ENCODE assay signal across 20 cellular contexts in genomic region chr12:121087467-121088207, GRCh38. TPM values are rescaled to one million over a fixed set of nuclear protein-coding genes. Genes with fewer than 3 reads are reported as not detected.
DNase-seq lines count a peak whose midpoint lies in the region; TF ChIP-seq lines count a peak whose summit lies in the region.
"Had no signal": no experiment of that assay in that cellular context is flagged by ENCODE, and none has a peak within 500 bp of the region (broad histone marks: within the 10 kb centered on the region; RNA-seq: fewer than 3 reads in every experiment).

No MANE protein-coding gene starts in this region.

- H3K4me2 ChIP-seq in mammary epithelial cell (ENCODE audit: insufficient read depth, low read depth, low read length): no peak overlapping the region
- H3K4me2 ChIP-seq: PC-9 had no signal

- DNase-seq in AG08396 (ENCODE audit: low spot score) (peak; percentile 37), Daoy (ENCODE audit: low read depth) (peak; percentile 15), fibroblast of the aortic adventitia (ENCODE audit: low read depth) (peak; percentile 2), LoVo (ENCODE audit: low spot score) (no peak), RPMI8226 (no peak), mammary epithelial cell (no peak), nucleus accumbens (lab: John Stamatoyannopoulos, UW) (no peak)
- DNase-seq: activated CD4-positive, alpha-beta memory T cell treated with anti-CD3 and anti-CD28 coated beads, Interleukin-2, amount 10 ng/mL, durations not matched to agents 7 days and 5 days; anterior cingulate cortex; H9; left cardiac atrium; MV-4-11; NCI-H2029; NCI-H510A treated with DMSO at 0.1 percent for 48 hours; ovary; PC-9; sigmoid colon had no signal

- dilution Hi-C loops in mammary epithelial cell (cut with HindIII; ENCODE audit: low sequenced_read_pairs): no loop called here

- intact Hi-C loops in mammary epithelial cell (cut with micrococcal nuclease): no loop called here

- H3K36me3 ChIP-seq in KOPT-K1 (ENCODE audit: insufficient read depth, low read length) (no peaks in the 10 kb centered on the region), mammary epithelial cell (ENCODE audit: insufficient read depth, low read length) (no peaks in the 10 kb centered on the region)
- H3K36me3 ChIP-seq: ovary, sigmoid colon, suprapubic skin had no signal

- H3K9ac ChIP-seq in mammary epithelial cell (ENCODE audit: insufficient read depth, low read length): no peak overlapping the region

- in situ Hi-C loops in mammary epithelial cell (cut with MboI; ENCODE audit: low sequenced_read_pairs in 2 of 2): no loop called here

- no peaks in the 10 kb centered on the region for H3K9me3 ChIP-seq in KOPT-K1 (ENCODE audit: insufficient read depth, low read length, poor library complexity, severe bottlenecking)
- no peaks in the 10 kb centered on the region for H3K9me3 ChIP-seq in mammary epithelial cell (replicated peaks; ENCODE audit: insufficient read depth, low read length)
- H3K9me3 ChIP-seq: ovary, sigmoid colon, suprapubic skin had no signal

- WGBS in mammary epithelial cell (ENCODE audit: low coverage, missing lambda C conversion rate): 67% methylated on average over 11 of the region's 11 CpGs

- H3K27ac ChIP-seq in KOPT-K1 (ENCODE audit: low read depth, low read length, poor library complexity, severe bottlenecking) (peak overlapping the region; percentile 33), mammary epithelial cell (ENCODE audit: insufficient read depth, low read depth, low read length) (no peak overlapping the region)
- H3K27ac ChIP-seq: C4-2B, ovary, PC-9, sigmoid colon, suprapubic skin had no signal

- H4K20me1 ChIP-seq in mammary epithelial cell (ENCODE audit: insufficient read depth, low read length): no peaks in the 10 kb centered on the region

- no TSS peak for BruUV-seq in mammary epithelial cell (replicated peaks; lab: Mats Ljungman, UMichigan)

- H3K79me2 ChIP-seq in mammary epithelial cell (ENCODE audit: insufficient read depth, low read length): no peaks in the 10 kb centered on the region

- no peak overlapping the region for H2AFZ ChIP-seq in mammary epithelial cell (ENCODE audit: low read depth, low read length)
- H2AFZ ChIP-seq: PC-9 had no signal

- CTCF ChIA-PET in mammary epithelial cell (lab: Charles Lee; ENCODE audit: low non-redundant PET): no interaction called here

- H3K4me3 ChIP-seq in fibroblast of the aortic adventitia (ENCODE audit: low read depth, low read length): no peak overlapping the region
- no peak overlapping the region for H3K4me3 ChIP-seq in mammary epithelial cell (replicated peaks in 1 of 3; ENCODE audit: insufficient read depth in 1 of 3, low read depth in 2 of 3, low read length in 3 of 3)
- H3K4me3 ChIP-seq: ovary, PC-9, sigmoid colon, suprapubic skin had no signal

- no peaks in the 10 kb centered on the region for H3K27me3 ChIP-seq in mammary epithelial cell (ENCODE audit: insufficient read depth, low read length)
- H3K27me3 ChIP-seq: ovary, suprapubic skin had no signal

- H3K4me1 ChIP-seq in mammary epithelial cell (ENCODE audit: insufficient read depth, low read length): no peaks in the 10 kb centered on the region
- H3K4me1 ChIP-seq: sigmoid colon, suprapubic skin had no signal

- no peak for TF ChIP-seq CTCF in fibroblast of the aortic adventitia (IDR thresholded peaks at IDR 0.05; ENCODE audit: insufficient read depth, low read length)
- TF ChIP-seq CTCF in mammary epithelial cell (conservative IDR thresholded peaks at IDR 0.05 in 1 of 2, IDR thresholded peaks at IDR 0.05 in 1 of 2; ENCODE audit: extremely low read depth in 1 of 2, insufficient read depth in 1 of 2, low read depth in 1 of 2, low read length in 2 of 2): no peak

RNA-seq across cellular contexts. Expression of gene P2RX7, which starts 45.0 kb away (rescaled TPM):
- total RNA-seq in Daoy (2014; rRNA removed; shearing (Covaris generic)): 0.57 and 1.3 TPM in 2 replicates
- total RNA-seq in fibroblast of the aortic adventitia (ENCODE audit: low replicate concordance) (0.18 and 9.1 TPM in 2 replicates), mammary epithelial cell (under 1 TPM; 0.17 to 0.49 TPM)
- polyA plus RNA-seq in mammary epithelial cell: 0.26 TPM
- 28.1 TPM for polyA minus RNA-seq in mammary epithelial cell

RNA-seq across cellular contexts. Expression of gene OASL, which starts 48.6 kb away (rescaled TPM):
- total RNA-seq in Daoy (2014; rRNA removed; shearing (Covaris generic)): 29.6 and 38.7 TPM in 2 replicates
- total RNA-seq in fibroblast of the aortic adventitia (ENCODE audit: low replicate concordance): 0.33 TPM in 1 of 2 replicates, not detected in the other
- under 1 TPM; 0.50 to 0.66 TPM for total RNA-seq in mammary epithelial cell
- 0.50 TPM for polyA plus RNA-seq in mammary epithelial cell
- not detected for polyA minus RNA-seq in mammary epithelial cell
- total RNA-seq: H9 had no signal

Comparison
In these comparisons a context has a peak if more than half of its experiments do, and no peak if none do; other contexts are left out.
1. DNase-seq: peak in AG08396 (single experiment), Daoy (single experiment) and fibroblast of the aortic adventitia (single experiment); none in LoVo (single experiment), RPMI8226 (single experiment), mammary epithelial cell (single experiment) and nucleus accumbens (0 of 56).
2. RNA of gene OASL, which starts 48.6 kb away (total RNA-seq): 29.6 to 38.7 TPM in Daoy; 0.50 to 0.66 TPM in mammary epithelial cell and 0.33 TPM in fibroblast of the aortic adventitia; every median in the first group is over 10 times any median in the second.